ENCODE assay signal across 9 cellular contexts in genomic region chr5:66864240-66864884, GRCh38.
DNase-seq lines count a peak whose midpoint lies in the region; ATAC-seq, FAIRE-seq and TF ChIP-seq lines count a peak whose summit lies in the region.
"Had no signal": no experiment of that assay in that cellular context is flagged by ENCODE, and none has a peak within 500 bp of the region (broad histone marks: within the 10 kb centered on the region; RNA-seq: fewer than 3 reads in every experiment).

No MANE protein-coding gene starts in this region.

- FAIRE-seq in keratinocyte (lab: Jason Lieb, UNC), result peak; percentile 98

- no peak overlapping the region for H3K4me2 ChIP-seq in keratinocyte (ENCODE audit: control insufficient read depth, extremely low read depth, insufficient read depth, low read depth, low read length)

- H3K27ac ChIP-seq in keratinocyte (ENCODE audit: control insufficient read depth, insufficient read depth, low read length) (no peak overlapping the region), suprapubic skin (no peak overlapping the region)

- H3K9me3 ChIP-seq in keratinocyte (ENCODE audit: control insufficient read depth, low read depth, low read length) (no peaks in the 10 kb centered on the region), suprapubic skin (no peaks in the 10 kb centered on the region)

- H3K36me3 Mint-ChIP-seq in activated CD8-positive, alpha-beta T cell treated with anti-CD3 and anti-CD28 coated beads for 36 hours (ENCODE audit: low read depth), result no peaks in the 10 kb centered on the region
- H3K36me3 Mint-ChIP-seq in Calu3 (ENCODE audit: insufficient read depth, unreplicated experiment), result no peaks in the 10 kb centered on the region

- no peaks in the 10 kb centered on the region for H4K20me1 ChIP-seq in keratinocyte (ENCODE audit: control insufficient read depth, extremely low read depth, insufficient read depth, low read length)

- H3K4me3 Mint-ChIP-seq in activated CD8-positive, alpha-beta T cell treated with anti-CD3 and anti-CD28 coated beads for 36 hours, result no peak overlapping the region
- H3K4me3 Mint-ChIP-seq in Calu3 (ENCODE audit: low read depth, unreplicated experiment), result no peak overlapping the region
- H3K4me3 Mint-ChIP-seq: neural crest cell had no signal

- H3K9ac ChIP-seq in keratinocyte (ENCODE audit: control insufficient read depth, extremely low read depth, insufficient read depth, low read length), result no peak overlapping the region

- DNase-seq in Daoy (ENCODE audit: low read depth) (peak; percentile 58), HS-5 (ENCODE audit: low read depth) (peak; percentile 8), keratinocyte (ENCODE audit: low read depth, low spot score) (no peak), suprapubic skin (ENCODE audit: low spot score in 2 of 2) (no peak), Calu3 (no peak), middle frontal gyrus (ENCODE audit: extremely low spot score, low spot score) (no peak)
- peak; percentile 46 for DNase-seq in activated CD8-positive, alpha-beta T cell treated with anti-CD3 and anti-CD28 coated beads for 36 hours

- BruUV-seq in Calu3 (replicated peaks; lab: Mats Ljungman, UMichigan), result no TSS peak

- H3K36me3 ChIP-seq in keratinocyte (ENCODE audit: control insufficient read depth in 2 of 2, extremely low read depth in 1 of 2, insufficient read depth in 2 of 2, low read length in 2 of 2) (no peaks in the 10 kb centered on the region), suprapubic skin (no peaks in the 10 kb centered on the region)

- H3K79me2 ChIP-seq in keratinocyte (ENCODE audit: control insufficient read depth, insufficient read depth, low read length), result no peaks in the 10 kb centered on the region

- peaks cover 12% of the 10 kb centered on the region for H3K27me3 Mint-ChIP-seq in activated CD8-positive, alpha-beta T cell treated with anti-CD3 and anti-CD28 coated beads for 36 hours
- H3K27me3 Mint-ChIP-seq in Calu3 (ENCODE audit: unreplicated experiment), result no peaks in the 10 kb centered on the region

- H2AFZ ChIP-seq in keratinocyte (ENCODE audit: control insufficient read depth, low read length), result no peak overlapping the region

- H3K4me3 ChIP-seq in keratinocyte (ENCODE audit: control insufficient read depth in 2 of 3, extremely low read depth in 1 of 3, insufficient read depth in 2 of 3, low read depth in 1 of 3, low read length in 3 of 3), result no peak overlapping the region
- H3K4me3 ChIP-seq in suprapubic skin, result no peak overlapping the region

- H3K27me3 ChIP-seq in keratinocyte (ENCODE audit: control insufficient read depth, extremely low read depth, insufficient read depth, low read length) (no peaks in the 10 kb centered on the region), suprapubic skin (no peaks in the 10 kb centered on the region)

- no peak for TF ChIP-seq POLR2A in suprapubic skin (IDR thresholded peaks at IDR 0.05)

- no peak overlapping the region for H3K27ac Mint-ChIP-seq in activated CD8-positive, alpha-beta T cell treated with anti-CD3 and anti-CD28 coated beads for 36 hours
- H3K27ac Mint-ChIP-seq in Calu3 (ENCODE audit: unreplicated experiment), result no peak overlapping the region

- intact Hi-C loops in activated CD8-positive, alpha-beta T cell treated with anti-CD3 and anti-CD28 coated beads for 36 hours (cut with micrococcal nuclease), result loop anchor here (5.0 kb wide), 1 partner anchor 52 kb away; no protein-coding TSS in a partner anchor
- intact Hi-C loops in Calu3 (cut with micrococcal nuclease; ENCODE audit: unreplicated experiment), result no loop called here

- H3K9me1 ChIP-seq in keratinocyte (ENCODE audit: control insufficient read depth, extremely low read depth, insufficient read depth, low read length), result no peaks in the 10 kb centered on the region

- CTCF ChIA-PET in activated CD8-positive, alpha-beta T cell treated with anti-CD3 and anti-CD28 coated beads for 36 hours (lab: Charles Lee), result interaction anchor here (0.7 to 6.3 kb wide), 18 partner anchors 9 to 536 kb away, joined by 3 to 59 read pairs (median 3); no protein-coding TSS in a partner anchor
- CTCF ChIA-PET in Calu3 (lab: Charles Lee), result interaction anchor here (0.7 kb wide), 1 partner anchor 47 kb away, joined by 9 read pairs; no protein-coding TSS in a partner anchor

- POLR2A ChIA-PET in activated CD8-positive, alpha-beta T cell treated with anti-CD3 and anti-CD28 coated beads for 36 hours (lab: Charles Lee), result no interaction called here

- peak; percentile 77 for ATAC-seq in activated CD8-positive, alpha-beta T cell treated with anti-CD3 and anti-CD28 coated beads for 36 hours
- ATAC-seq in HG03196 (IDR thresholded peaks at IDR 0.05; ENCODE audit: unreplicated experiment), result no peak

- H3K9me3 Mint-ChIP-seq in activated CD8-positive, alpha-beta T cell treated with anti-CD3 and anti-CD28 coated beads for 36 hours, result no peaks in the 10 kb centered on the region
- H3K9me3 Mint-ChIP-seq in Calu3 (ENCODE audit: low read depth, unreplicated experiment), result no peaks in the 10 kb centered on the region
- H3K9me3 Mint-ChIP-seq: neural crest cell had no signal

- H3K4me1 Mint-ChIP-seq in activated CD8-positive, alpha-beta T cell treated with anti-CD3 and anti-CD28 coated beads for 36 hours (ENCODE audit: low read depth), result no peaks in the 10 kb centered on the region
- H3K4me1 Mint-ChIP-seq in Calu3 (ENCODE audit: low read depth, unreplicated experiment), result peaks cover 9% of the 10 kb centered on the region

- WGBS in suprapubic skin, result 74% methylated on average over 9 of the region's 10 CpGs

- H3K4me1 ChIP-seq in keratinocyte (ENCODE audit: control insufficient read depth, extremely low read depth, insufficient read depth, low read length) (peaks cover 37% of the 10 kb centered on the region), suprapubic skin (peaks cover 6% of the 10 kb centered on the region)

- peak; percentile 62 for TF ChIP-seq CTCF in activated CD8-positive, alpha-beta T cell treated with anti-CD3 and anti-CD28 coated beads for 36 hours (IDR thresholded peaks at IDR 0.05)
- TF ChIP-seq CTCF in keratinocyte (optimal IDR thresholded peaks at IDR 0.05 in 1 of 3, IDR thresholded peaks at IDR 0.05 in 1 of 3, conservative IDR thresholded peaks at IDR 0.05 in 1 of 3; ENCODE audit: extremely low read depth in 1 of 3, insufficient read depth in 2 of 3, low read length in 3 of 3) (peak; percentile 64 to 89 (median 72)), suprapubic skin (IDR thresholded peaks at IDR 0.05) (peak in 1 of 2 donors; percentile 34), Calu3 (IDR thresholded peaks at IDR 0.05; ENCODE audit: unreplicated experiment) (no peak)

- dilution Hi-C loops in keratinocyte (cut with MboI; ENCODE audit: extremely low pct_ligation_motif_present, low sequenced_read_pairs), result no loop called here

- TF ChIP-seq EP300 in suprapubic skin (IDR thresholded peaks at IDR 0.05), result no peak

Comparison
In these comparisons a context has a peak if more than half of its experiments do, and no peak if none do; other contexts are left out.
1. DNase-seq: peak in Daoy (single experiment), HS-5 (single experiment) and activated CD8-positive, alpha-beta T cell treated with anti-CD3 and anti-CD28 coated beads for 36 hours (single experiment); none in keratinocyte (single experiment), suprapubic skin (0 of 2), Calu3 (single experiment) and middle frontal gyrus (single experiment).